In genomic region chr17:2937331-2938003, GRCh38 we compare ENCODE assay signal across 2 cellular contexts.
A peak's percentile ranks its signal among the peaks of the same experiment; 100 is the strongest.
TF ChIP-seq lines count a peak whose summit lies in the region.

No MANE protein-coding gene starts in this region.

TF ChIP-seq in HepG2, 621 proteins besides CTCF, POLR2A, EP300 and RAD21 (continued from another document):
- TF ChIP-seq GABPA (IDR thresholded peaks at IDR 0.05; ENCODE audit: low read depth, low read length) (no peak), GABPA (CRISPR knock-in tag; IDR thresholded peaks at IDR 0.05; ENCODE audit: low read depth) (no peak), ZBTB21 (CRISPR knock-in tag; IDR thresholded peaks at IDR 0.05) (no peak), ZBTB3 (CRISPR knock-in tag; IDR thresholded peaks at IDR 0.05; ENCODE audit: borderline replicate concordance, low read depth) (no peak), ZNF83 (CRISPR knock-in tag; IDR thresholded peaks at IDR 0.05; ENCODE audit: borderline replicate concordance) (no peak), HOXA5 (CRISPR knock-in tag; IDR thresholded peaks at IDR 0.05) (no peak), ZNF331 (CRISPR knock-in tag; IDR thresholded peaks at IDR 0.05) (no peak), ZNF598 (CRISPR knock-in tag; IDR thresholded peaks at IDR 0.05; ENCODE audit: borderline replicate concordance) (no peak), STAG1 (CRISPR knock-in tag; IDR thresholded peaks at IDR 0.05) (peak; percentile 60), AHR (CRISPR knock-in tag; IDR thresholded peaks at IDR 0.05) (no peak), ZNF720 (CRISPR knock-in tag; IDR thresholded peaks at IDR 0.05) (no peak), SP140L (CRISPR knock-in tag; IDR thresholded peaks at IDR 0.05; ENCODE audit: borderline replicate concordance) (no peak), MEIS2 (CRISPR knock-in tag; IDR thresholded peaks at IDR 0.05) (no peak), ZNF546 (CRISPR knock-in tag; conservative IDR thresholded peaks at IDR 0.05) (no peak), GTF2F1 (IDR thresholded peaks at IDR 0.05; ENCODE audit: low read length) (no peak), ZNF768 (CRISPR knock-in tag; IDR thresholded peaks at IDR 0.05) (no peak), ZNF441 (CRISPR knock-in tag; IDR thresholded peaks at IDR 0.05; ENCODE audit: borderline replicate concordance) (no peak), NFE2L1 (CRISPR knock-in tag; IDR thresholded peaks at IDR 0.05; ENCODE audit: borderline replicate concordance) (no peak), HMGA1 (CRISPR knock-in tag; conservative IDR thresholded peaks at IDR 0.05) (no peak), BHLHE40 (IDR thresholded peaks at IDR 0.05; ENCODE audit: low read length) (0 out of 2 replicates have a peak, but pooled peaks have one; percentile 19), PRMT3 (CRISPR knock-in tag; IDR thresholded peaks at IDR 0.05; ENCODE audit: borderline replicate concordance, low read depth) (no peak)
- TF ChIP-seq, protein P1, sequence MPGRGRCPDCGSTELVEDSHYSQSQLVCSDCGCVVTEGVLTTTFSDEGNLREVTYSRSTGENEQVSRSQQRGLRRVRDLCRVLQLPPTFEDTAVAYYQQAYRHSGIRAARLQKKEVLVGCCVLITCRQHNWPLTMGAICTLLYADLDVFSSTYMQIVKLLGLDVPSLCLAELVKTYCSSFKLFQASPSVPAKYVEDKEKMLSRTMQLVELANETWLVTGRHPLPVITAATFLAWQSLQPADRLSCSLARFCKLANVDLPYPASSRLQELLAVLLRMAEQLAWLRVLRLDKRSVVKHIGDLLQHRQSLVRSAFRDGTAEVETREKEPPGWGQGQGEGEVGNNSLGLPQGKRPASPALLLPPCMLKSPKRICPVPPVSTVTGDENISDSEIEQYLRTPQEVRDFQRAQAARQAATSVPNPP (CRISPR knock-in tag; IDR thresholded peaks at IDR 0.05) = no peak

TF ChIP-seq in endothelial cell of umbilical vein, 7 proteins besides CTCF, POLR2A, EP300 and RAD21 (continued from another document):
- TF ChIP-seq FOS (IDR thresholded peaks at IDR 0.05; ENCODE audit: borderline replicate concordance, insufficient read depth, low read length) = no peak
- TF ChIP-seq, protein P2, sequence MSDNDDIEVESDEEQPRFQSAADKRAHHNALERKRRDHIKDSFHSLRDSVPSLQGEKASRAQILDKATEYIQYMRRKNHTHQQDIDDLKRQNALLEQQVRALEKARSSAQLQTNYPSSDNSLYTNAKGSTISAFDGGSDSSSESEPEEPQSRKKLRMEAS (IDR thresholded peaks at IDR 0.05; ENCODE audit: insufficient read depth, insufficient read length) = no peak
- no peak for TF ChIP-seq MYC (IDR thresholded peaks at IDR 0.05; ENCODE audit: low read depth, low read length)
- no peak for TF ChIP-seq JUN (IDR thresholded peaks at IDR 0.05; ENCODE audit: borderline replicate concordance, insufficient read depth, insufficient read length, low read depth)
